ENCODE assay signal across 24 cellular contexts in the genomic region with DNA sequence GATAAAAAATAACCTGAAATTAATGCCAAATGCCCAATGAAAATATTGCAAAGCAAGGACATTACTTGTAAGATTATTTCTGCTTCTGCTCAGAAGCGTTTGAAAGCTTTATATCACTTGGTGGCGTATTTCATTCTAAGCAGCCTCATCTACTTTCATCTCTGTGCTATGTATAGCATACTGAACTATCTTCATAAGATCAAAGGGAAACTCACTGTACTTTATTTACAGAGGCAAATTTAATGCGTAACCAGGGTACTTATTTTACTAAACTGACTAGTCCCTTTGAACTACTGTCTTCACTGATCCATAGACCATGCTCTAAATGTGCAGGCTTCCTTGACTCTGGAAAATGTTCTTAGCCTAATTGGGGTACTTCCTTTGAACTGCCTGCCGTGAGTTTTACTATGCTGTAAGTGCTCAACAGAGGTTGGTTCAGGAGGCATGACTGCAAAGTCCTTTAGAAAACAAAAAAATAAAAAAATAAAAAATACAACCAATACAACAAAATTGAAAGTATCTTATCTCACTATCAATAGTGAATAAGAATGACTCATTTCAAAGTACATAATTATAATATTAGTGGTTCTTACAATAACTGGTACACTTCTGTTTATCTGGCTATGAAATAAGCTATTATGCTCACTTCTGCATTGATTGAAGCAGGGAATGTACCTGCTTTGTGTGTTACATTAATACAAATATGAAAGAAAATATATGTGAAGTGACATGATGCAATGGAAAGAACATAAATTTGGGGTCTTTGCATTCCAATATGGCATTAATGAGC. TPM values are rescaled to one million over a fixed set of nuclear protein-coding genes. Genes with fewer than 3 reads are reported as not detected.
A peak's percentile ranks its signal among the peaks of the same experiment; 100 is the strongest.
DNase-seq lines count a peak whose midpoint lies in the region; ATAC-seq and TF ChIP-seq lines count a peak whose summit lies in the region.
"Had no signal": no experiment of that assay in that cellular context is flagged by ENCODE, and none has a peak within 500 bp of the region (broad histone marks: within the 10 kb centered on the region; RNA-seq: fewer than 3 reads in every experiment).

No MANE protein-coding gene starts in this region.

- no peak overlapping the region for H3K9ac ChIP-seq in SK-N-SH

- H3K27ac Mint-ChIP-seq in nephron = peak overlapping the region; percentile 30 to 63 (median 33)
- H3K27ac Mint-ChIP-seq: brain; CD4-positive, CD25-positive, alpha-beta regulatory T cell had no signal

- H3K27me3 Mint-ChIP-seq in nephron (ENCODE audit: low read depth) = no peaks in the 10 kb centered on the region

- no peak for TF ChIP-seq EP300 in SK-N-SH (IDR thresholded peaks at IDR 0.05; ENCODE audit: borderline replicate concordance in 1 of 2, low read depth in 1 of 2, low read length in 1 of 2)

- 0 out of 2 replicates have a peak overlapping the region, but pooled peaks have one; percentile 37 for H2AFZ ChIP-seq in SK-N-SH (ENCODE audit: low read depth)

- H3K4me2 ChIP-seq in SK-N-SH = no peak overlapping the region

- 10% methylated on average over 4 of the region's 4 CpGs for WGBS in SK-N-SH (ENCODE audit: low lambda C conversion rate)

- H3K4me3 ChIP-seq in SK-N-SH (ENCODE audit: low read depth in 2 of 2, low read length in 1 of 2) = no peak overlapping the region
- no peak overlapping the region for H3K4me3 ChIP-seq in Jurkat, Clone E6-1 (ENCODE audit: low read length)
- H3K4me3 ChIP-seq: heart left ventricle had no signal

- no peak for DNase-seq in SK-N-SH
- peak; percentile 2 for DNase-seq in Jurkat, Clone E6-1 (ENCODE audit: low read depth, low spot score)
- DNase-seq in NOMO-1 treated with DMSO at 0.1 percent for 48 hours (lab: John Stamatoyannopoulos, UW; ENCODE audit: unreplicated experiment) = no peak
- DNase-seq: activated CD4-positive, alpha-beta T cell treated with anti-CD3 and anti-CD28 coated beads for 1 hour; activated naive CD4-positive, alpha-beta T cell; activated T-cell treated with anti-CD3 and anti-CD28 coated beads, Interleukin-2, amount 50 U/mL, for 4 hours; heart left ventricle; IMR-90; left cardiac atrium; mesendoderm; NCI-H1092 treated with DMSO at 0.1 percent for 48 hours; NCI-H1930; NCI-H69; Right ventricle myocardium superior; trophoblast cell had no signal

- no peaks in the 10 kb centered on the region; the same call in 1 of the 2 replicates for H3K27me3 ChIP-seq in SK-N-SH (ENCODE audit: insufficient read depth)
- H3K27me3 ChIP-seq: heart left ventricle had no signal

- H3K36me3 Mint-ChIP-seq in nephron (ENCODE audit: low read depth) = peaks cover 7% of the 10 kb centered on the region
- H3K36me3 Mint-ChIP-seq: brain; CD4-positive, CD25-positive, alpha-beta regulatory T cell had no signal

- no peaks in the 10 kb centered on the region for H3K4me1 ChIP-seq in SK-N-SH (ENCODE audit: control insufficient read depth in 1 of 2, insufficient read depth in 2 of 2, low read depth in 1 of 2, low read length in 1 of 2)
- H3K4me1 ChIP-seq: heart left ventricle had no signal

- no peaks in the 10 kb centered on the region for H3K79me2 ChIP-seq in SK-N-SH (ENCODE audit: insufficient read depth)

- H3K9me3 ChIP-seq in SK-N-SH = no peaks in the 10 kb centered on the region

- H3K4me1 Mint-ChIP-seq in nephron = peaks cover 7% of the 10 kb centered on the region
- H3K4me1 Mint-ChIP-seq: brain had no signal

- no peak for TF ChIP-seq CTCF in SK-N-SH (IDR thresholded peaks at IDR 0.05)
- no peak for TF ChIP-seq CTCF in nephron (IDR thresholded peaks at IDR 0.05; ENCODE audit: unreplicated experiment in 3 of 3)

- no peak overlapping the region for H3K4me3 Mint-ChIP-seq in nephron
- H3K4me3 Mint-ChIP-seq: activated T-cell treated with anti-CD3 and anti-CD28 coated beads, Interleukin-2, amount 50 U/mL, for 4 hours; brain; CD4-positive, CD25-positive, alpha-beta regulatory T cell had no signal

- no peaks in the 10 kb centered on the region for H4K20me1 ChIP-seq in SK-N-SH (ENCODE audit: insufficient read depth)

- CTCF ChIA-PET in SK-N-SH (lab: Yijun Ruan, JAX) = interaction anchor here (1.9 to 2.4 kb wide), 2 partner anchors 19 to 93 kb away, joined by 6 to 11 read pairs; no protein-coding TSS in a partner anchor

- no peak overlapping the region for H3K27ac ChIP-seq in SK-N-SH (ENCODE audit: low read depth in 2 of 2, low read length in 1 of 2)
- H3K27ac ChIP-seq: 22Rv1, epithelial cell of prostate, heart left ventricle had no signal

- no peak for ATAC-seq in SK-N-SH treated with all-trans-retinoic acid at 6 μM for 48 hours
- peak; percentile 69 for ATAC-seq in HG02798 (IDR thresholded peaks at IDR 0.05; ENCODE audit: poor library complexity, unreplicated experiment)
- ATAC-seq in GM21825 (IDR thresholded peaks at IDR 0.05; ENCODE audit: unreplicated experiment) = no peak
- no peak for ATAC-seq in HG03135 (IDR thresholded peaks at IDR 0.05; ENCODE audit: unreplicated experiment)
- ATAC-seq: activated T-cell treated with anti-CD3 and anti-CD28 coated beads, Interleukin-2, amount 50 U/mL, for 4 hours; heart left ventricle; left cardiac atrium had no signal

- no peaks in the 10 kb centered on the region for H3K36me3 ChIP-seq in SK-N-SH (replicated peaks in 1 of 2; ENCODE audit: control insufficient read depth in 1 of 2, insufficient read depth in 2 of 2, low read length in 1 of 2)
- H3K36me3 ChIP-seq: heart left ventricle had no signal

- no peaks in the 10 kb centered on the region for H3F3A ChIP-seq in SK-N-SH (replicated peaks; ENCODE audit: insufficient read depth)

- POLR2A ChIA-PET in SK-N-SH (lab: Yijun Ruan, JAX) = no interaction called here

- no peaks in the 10 kb centered on the region for H3K9me2 ChIP-seq in SK-N-SH

- no peak for TF ChIP-seq RAD21 in SK-N-SH (IDR thresholded peaks at IDR 0.05; ENCODE audit: low read length)

- H3K9me3 Mint-ChIP-seq in nephron = peaks cover 40% of the 10 kb centered on the region

TF ChIP-seq in SK-N-SH, 30 proteins besides CTCF, POLR2A, EP300 and RAD21 (continues in another document):
- TF ChIP-seq, protein P1, sequence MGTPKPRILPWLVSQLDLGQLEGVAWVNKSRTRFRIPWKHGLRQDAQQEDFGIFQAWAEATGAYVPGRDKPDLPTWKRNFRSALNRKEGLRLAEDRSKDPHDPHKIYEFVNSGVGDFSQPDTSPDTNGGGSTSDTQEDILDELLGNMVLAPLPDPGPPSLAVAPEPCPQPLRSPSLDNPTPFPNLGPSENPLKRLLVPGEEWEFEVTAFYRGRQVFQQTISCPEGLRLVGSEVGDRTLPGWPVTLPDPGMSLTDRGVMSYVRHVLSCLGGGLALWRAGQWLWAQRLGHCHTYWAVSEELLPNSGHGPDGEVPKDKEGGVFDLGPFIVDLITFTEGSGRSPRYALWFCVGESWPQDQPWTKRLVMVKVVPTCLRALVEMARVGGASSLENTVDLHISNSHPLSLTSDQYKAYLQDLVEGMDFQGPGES (IDR thresholded peaks at IDR 0.05; ENCODE audit: low read depth, low read length) = no peak
- no peak for TF ChIP-seq FOXJ3 (CRISPR knock-in tag; IDR thresholded peaks at IDR 0.05)
- no peak for TF ChIP-seq TEAD4 (IDR thresholded peaks at IDR 0.05; ENCODE audit: borderline replicate concordance, insufficient read depth)
- TF ChIP-seq FOSL2 (IDR thresholded peaks at IDR 0.05; ENCODE audit: borderline replicate concordance, low read depth) = no peak
- no peak for TF ChIP-seq TCF12 (IDR thresholded peaks at IDR 0.05)
- no peak for TF ChIP-seq MEF2A (IDR thresholded peaks at IDR 0.05; ENCODE audit: borderline replicate concordance, low read depth)
- no peak for TF ChIP-seq YY1 (IDR thresholded peaks at IDR 0.05; ENCODE audit: low read depth)

TF ChIP-seq in SK-N-SH treated with all-trans-retinoic acid at 6 μM for 48 hours, 23 proteins besides CTCF, POLR2A, EP300 and RAD21 (continues in another document):
- TF ChIP-seq ZFP30 (CRISPR knock-in tag; IDR thresholded peaks at IDR 0.05) = no peak
- no peak for TF ChIP-seq SNAI2 (CRISPR knock-in tag; IDR thresholded peaks at IDR 0.05)
- TF ChIP-seq ZNF8 (CRISPR knock-in tag; IDR thresholded peaks at IDR 0.05) = no peak
- TF ChIP-seq OSR1 (CRISPR knock-in tag; IDR thresholded peaks at IDR 0.05) = no peak
- TF ChIP-seq PPARA (CRISPR knock-in tag; IDR thresholded peaks at IDR 0.05; ENCODE audit: borderline replicate concordance) = no peak
- TF ChIP-seq ESRRG (CRISPR knock-in tag; IDR thresholded peaks at IDR 0.05) = no peak
- no peak for TF ChIP-seq BACH2 (CRISPR knock-in tag; IDR thresholded peaks at IDR 0.05; ENCODE audit: borderline replicate concordance)
- no peak for TF ChIP-seq ARNTL (CRISPR knock-in tag; IDR thresholded peaks at IDR 0.05; ENCODE audit: borderline replicate concordance, low read depth)
- TF ChIP-seq, protein P2, sequence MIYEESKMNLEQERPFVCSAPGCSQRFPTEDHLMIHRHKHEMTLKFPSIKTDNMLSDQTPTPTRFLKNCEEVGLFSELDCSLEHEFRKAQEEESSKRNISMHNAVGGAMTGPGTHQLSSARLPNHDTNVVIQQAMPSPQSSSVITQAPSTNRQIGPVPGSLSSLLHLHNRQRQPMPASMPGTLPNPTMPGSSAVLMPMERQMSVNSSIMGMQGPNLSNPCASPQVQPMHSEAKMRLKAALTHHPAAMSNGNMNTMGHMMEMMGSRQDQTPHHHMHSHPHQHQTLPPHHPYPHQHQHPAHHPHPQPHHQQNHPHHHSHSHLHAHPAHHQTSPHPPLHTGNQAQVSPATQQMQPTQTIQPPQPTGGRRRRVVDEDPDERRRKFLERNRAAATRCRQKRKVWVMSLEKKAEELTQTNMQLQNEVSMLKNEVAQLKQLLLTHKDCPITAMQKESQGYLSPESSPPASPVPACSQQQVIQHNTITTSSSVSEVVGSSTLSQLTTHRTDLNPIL (CRISPR knock-in tag; IDR thresholded peaks at IDR 0.05; ENCODE audit: low read depth) = no peak

RNA-seq across cellular contexts. Expression of a gene that starts 41.0 kb away (rescaled TPM):
- 0.21 TPM in 1 of 2 replicates, not detected in the other for polyA plus RNA-seq in SK-N-SH (2012; rRNA removed)
- 0.10 and 0.14 TPM in 2 replicates for polyA plus RNA-seq in SK-N-SH (2012; cell fraction: cytosol; rRNA removed)
- polyA plus RNA-seq in SK-N-SH (2012; cell fraction: nucleus; rRNA removed) = 0.05 TPM in 2 replicates
- 3.4 TPM for polyA plus RNA-seq in Jurkat, Clone E6-1 (2012; ENCODE audit: insufficient read depth, insufficient read length)

RNA-seq across cellular contexts. Expression of a gene that starts 51.7 kb away (rescaled TPM):
- 8.3 and 12.5 TPM in 2 replicates for polyA plus RNA-seq in SK-N-SH (2012; rRNA removed)
- 11.8 and 15.3 TPM in 2 replicates for polyA plus RNA-seq in SK-N-SH (2012; cell fraction: cytosol; rRNA removed)
- polyA plus RNA-seq in SK-N-SH (2012; cell fraction: nucleus; rRNA removed) = 7.1 and 19.0 TPM in 2 replicates
- polyA plus RNA-seq in Jurkat, Clone E6-1 (2012; ENCODE audit: insufficient read depth, insufficient read length) = 22.0 TPM
